Comparison of ENCODE assay signal across 17 cellular contexts in the genomic region with DNA sequence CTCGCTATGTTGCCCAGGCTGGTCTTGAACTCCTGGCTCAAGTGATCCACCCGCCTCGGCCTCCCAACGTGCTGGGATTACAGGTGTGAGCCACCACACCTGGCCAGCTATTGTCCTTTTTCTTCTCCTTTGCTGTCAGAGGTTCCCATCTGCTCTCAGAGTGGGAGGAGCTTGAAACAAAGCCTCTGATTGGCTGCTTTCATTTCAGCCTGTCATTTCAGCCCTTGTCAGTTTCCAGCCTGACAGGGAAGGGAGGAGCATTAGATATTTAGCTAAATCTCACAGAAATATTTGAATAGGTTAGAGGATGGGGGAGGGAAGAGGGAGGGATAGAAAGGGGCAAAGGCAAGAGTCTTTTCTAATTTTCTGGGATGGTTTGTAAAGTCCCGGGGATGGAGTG. TPM values are rescaled to one million over a fixed set of nuclear protein-coding genes. Genes with fewer than 3 reads are reported as not detected.
"Had no signal": no experiment of that assay in that cellular context is flagged by ENCODE, and none has a peak within 500 bp of the region (broad histone marks: within the 10 kb centered on the region; RNA-seq: fewer than 3 reads in every experiment).

No MANE protein-coding gene starts in this region.

- H3K27ac Mint-ChIP-seq: activated CD8-positive, alpha-beta T cell treated with anti-CD3 and anti-CD28 coated beads for 36 hours; activated naive CD4-positive, alpha-beta T cell treated with anti-CD3 and anti-CD28 coated beads, Interleukin-2, amount 50 U/mL, for 24 hours; naive thymus-derived CD8-positive, alpha-beta T cell; stimulated activated naive CD8-positive, alpha-beta T cell treated with anti-CD3 and anti-CD28 coated beads, Interleukin-15, amount 100 ng/mL, for 72 hours had no signal

- DNase-seq: activated CD8-positive, alpha-beta T cell treated with anti-CD3 and anti-CD28 coated beads for 36 hours; activated effector memory CD4-positive, alpha-beta T cell treated with anti-CD3 and anti-CD28 coated beads, Interleukin-2, amount 50 U/mL, for 16 hours; activated T-cell treated with anti-CD3 and anti-CD28 coated beads, Interleukin-2, amount 50 U/mL, for 48 hours; adrenal gland; erythroblast; left ventricle myocardium inferior; naive thymus-derived CD8-positive, alpha-beta T cell; pancreas; stimulated activated CD4-positive, alpha-beta T cell treated with anti-CD3 and anti-CD28 coated beads, Interleukin-1b, Interleukin-23, amount 100 ng/mL, for 48 hours; stimulated activated naive CD8-positive, alpha-beta T cell treated with anti-CD3 and anti-CD28 coated beads, Interleukin-15, amount 100 ng/mL, for 72 hours; testis; upper lobe of left lung; WERI-Rb-1 had no signal

- ATAC-seq: activated CD8-positive, alpha-beta T cell treated with anti-CD3 and anti-CD28 coated beads for 36 hours; naive thymus-derived CD8-positive, alpha-beta T cell; pancreas; stimulated activated naive CD8-positive, alpha-beta T cell treated with anti-CD3 and anti-CD28 coated beads, Interleukin-15, amount 100 ng/mL, for 72 hours had no signal

- FAIRE-seq: keratinocyte, pancreas had no signal

- H3K4me3 ChIP-seq: adrenal gland, left ventricle myocardium inferior, pancreas, sigmoid colon, testis, upper lobe of left lung had no signal

- H3K36me3 Mint-ChIP-seq: activated naive CD4-positive, alpha-beta T cell treated with anti-CD3 and anti-CD28 coated beads, Interleukin-2, amount 50 U/mL, for 24 hours had no signal

- H3K4me1 ChIP-seq: adrenal gland, testis had no signal

- H3K4me3 Mint-ChIP-seq: activated CD8-positive, alpha-beta T cell treated with anti-CD3 and anti-CD28 coated beads for 36 hours; activated naive CD4-positive, alpha-beta T cell treated with anti-CD3 and anti-CD28 coated beads, Interleukin-2, amount 50 U/mL, for 24 hours; naive thymus-derived CD8-positive, alpha-beta T cell; stimulated activated naive CD8-positive, alpha-beta T cell treated with anti-CD3 and anti-CD28 coated beads, Interleukin-15, amount 100 ng/mL, for 72 hours had no signal

- H3K9me3 Mint-ChIP-seq: activated CD8-positive, alpha-beta T cell treated with anti-CD3 and anti-CD28 coated beads for 36 hours; activated naive CD4-positive, alpha-beta T cell treated with anti-CD3 and anti-CD28 coated beads, Interleukin-2, amount 50 U/mL, for 24 hours; naive thymus-derived CD8-positive, alpha-beta T cell; stimulated activated naive CD8-positive, alpha-beta T cell treated with anti-CD3 and anti-CD28 coated beads, Interleukin-15, amount 100 ng/mL, for 72 hours had no signal

- H3K27me3 ChIP-seq: pancreas, sigmoid colon, testis, upper lobe of left lung had no signal

- H3K36me3 ChIP-seq: adrenal gland, left ventricle myocardium inferior, pancreas, sigmoid colon, upper lobe of left lung, WERI-Rb-1 had no signal

- H3K9me3 ChIP-seq: adrenal gland, left ventricle myocardium inferior, pancreas, sigmoid colon, testis, upper lobe of left lung had no signal

- H3K27ac ChIP-seq: adrenal gland, left ventricle myocardium inferior, pancreas, sigmoid colon, testis, upper lobe of left lung, WERI-Rb-1 had no signal

- H3K4me1 Mint-ChIP-seq: activated naive CD4-positive, alpha-beta T cell treated with anti-CD3 and anti-CD28 coated beads, Interleukin-2, amount 50 U/mL, for 24 hours; naive thymus-derived CD8-positive, alpha-beta T cell; stimulated activated naive CD8-positive, alpha-beta T cell treated with anti-CD3 and anti-CD28 coated beads, Interleukin-15, amount 100 ng/mL, for 72 hours had no signal

RNA-seq across cellular contexts. Expression of a gene that starts 8.7 kb away (rescaled TPM):
- total RNA-seq: activated CD8-positive, alpha-beta T cell treated with anti-CD3 and anti-CD28 coated beads for 36 hours; adrenal gland; left ventricle myocardium inferior; mucosa of gallbladder; naive thymus-derived CD8-positive, alpha-beta T cell; pancreas; sigmoid colon; testis; upper lobe of left lung had no signal
- polyA plus RNA-seq: adrenal gland; keratinocyte; naive thymus-derived CD8-positive, alpha-beta T cell; pancreas; sigmoid colon had no signal

RNA-seq across cellular contexts. Expression of a gene that starts 39.5 kb away (rescaled TPM):
- total RNA-seq: activated CD8-positive, alpha-beta T cell treated with anti-CD3 and anti-CD28 coated beads for 36 hours; adrenal gland; left ventricle myocardium inferior; mucosa of gallbladder; naive thymus-derived CD8-positive, alpha-beta T cell; pancreas; sigmoid colon; upper lobe of left lung had no signal
- polyA plus RNA-seq: adrenal gland; keratinocyte; naive thymus-derived CD8-positive, alpha-beta T cell; pancreas; sigmoid colon had no signal

RNA-seq across cellular contexts. Expression of a gene that starts 54.9 kb away (rescaled TPM):
- total RNA-seq: activated CD8-positive, alpha-beta T cell treated with anti-CD3 and anti-CD28 coated beads for 36 hours; left ventricle myocardium inferior; naive thymus-derived CD8-positive, alpha-beta T cell had no signal
- polyA plus RNA-seq: keratinocyte; naive thymus-derived CD8-positive, alpha-beta T cell had no signal
